Comparison of ENCODE assay signal across 9 cellular contexts in the genomic region with DNA sequence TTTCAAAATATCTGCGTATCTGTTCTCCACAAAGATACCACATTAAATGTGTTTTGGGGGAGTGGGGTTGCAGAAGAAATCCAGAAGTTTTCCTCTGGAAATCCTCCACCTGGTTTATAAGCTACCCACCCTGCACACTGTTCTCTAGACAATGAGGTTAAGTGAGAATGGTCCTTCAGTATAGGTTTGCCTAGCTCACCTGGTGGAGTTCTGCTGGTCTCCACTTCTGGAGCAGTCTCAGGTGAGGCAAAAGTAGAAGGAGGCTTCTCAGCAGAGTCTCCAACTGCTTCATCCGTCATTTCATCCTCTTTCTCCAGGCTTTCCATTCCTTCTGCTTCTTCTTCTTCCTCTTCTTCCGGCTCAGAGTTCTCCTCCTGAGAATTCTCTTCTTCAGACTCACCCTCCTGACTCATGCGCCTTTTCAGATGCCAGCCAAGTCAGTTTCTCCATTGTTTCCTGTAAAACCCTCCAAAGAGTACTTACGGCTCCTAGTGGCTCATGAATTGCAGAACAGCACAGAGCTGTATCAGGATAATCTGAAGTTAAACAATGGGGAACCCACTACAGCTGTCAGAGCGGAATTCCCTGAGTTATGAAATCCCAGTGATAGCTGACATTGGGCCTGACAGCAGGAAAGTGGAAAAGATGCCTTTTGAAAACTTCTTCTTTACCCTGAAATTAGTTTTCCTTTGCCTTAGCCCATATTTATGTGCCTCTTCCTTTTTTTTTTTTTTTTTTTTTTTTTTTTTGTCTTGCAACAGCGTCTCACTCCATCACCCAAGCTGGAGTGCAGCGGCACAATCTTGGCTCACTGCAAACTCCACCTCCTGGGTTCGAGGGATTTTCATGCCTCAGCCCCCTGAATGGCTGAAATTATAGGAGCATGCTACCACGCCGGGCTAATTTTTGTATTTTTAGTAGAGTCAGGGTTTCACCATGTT. TPM values are rescaled to one million over a fixed set of nuclear protein-coding genes. Genes with fewer than 3 reads are reported as not detected.
DNase-seq lines count a peak whose midpoint lies in the region; ATAC-seq and TF ChIP-seq lines count a peak whose summit lies in the region.
"Had no signal": no experiment of that assay in that cellular context is flagged by ENCODE, and none has a peak within 500 bp of the region (broad histone marks: within the 10 kb centered on the region; RNA-seq: fewer than 3 reads in every experiment).

No MANE protein-coding gene starts in this region.

- POLR2A ChIA-PET in PC-3 (lab: Charles Lee; ENCODE audit: unreplicated experiment): interaction anchor here (0.7 kb wide), 2 partner anchors 171 to 234 kb away, joined by 3 to 6 read pairs; no protein-coding TSS in a partner anchor

- intact Hi-C loops in PC-3 (cut with micrococcal nuclease): loop anchor here (1.0 kb wide), 1 partner anchor 325 kb away; no protein-coding TSS in a partner anchor

- H3K4me3 ChIP-seq in PC-3 (ENCODE audit: low read length): peak overlapping the region; percentile 62
- H3K4me3 ChIP-seq: BLaER1 had no signal

- peak; percentile 78 for ATAC-seq in PC-3

- H3K4me2 ChIP-seq in PC-3 (ENCODE audit: low read length): peak overlapping the region; percentile 86
- H3K4me2 ChIP-seq: BLaER1 had no signal

- peak overlapping the region; percentile 77 for H3K27ac ChIP-seq in PC-3 (ENCODE audit: low read length)
- H3K27ac ChIP-seq: BLaER1 had no signal

- H3K36me3 ChIP-seq in PC-3 (ENCODE audit: low read depth, low read length): peaks cover 7% of the 10 kb centered on the region; the same call in 1 of the 2 replicates
- H3K36me3 ChIP-seq: BLaER1 had no signal

- H3K4me1 ChIP-seq in PC-3 (ENCODE audit: insufficient read depth, low read length): peaks cover 33% of the 10 kb centered on the region

- peaks cover 9% of the 10 kb centered on the region for H3F3A ChIP-seq in PC-3 (ENCODE audit: low read length, unreplicated experiment)

- no peaks in the 10 kb centered on the region for H3K9me3 Mint-ChIP-seq in mesothelial cell of epicardium

- peak overlapping the region; percentile 54 for H3K4me3 Mint-ChIP-seq in mesothelial cell of epicardium

- H3K9me3 ChIP-seq in PC-3 (ENCODE audit: low read length): peaks cover 6% of the 10 kb centered on the region; the same call in 1 of the 2 replicates

- TF ChIP-seq CTCF in PC-3 (conservative IDR thresholded peaks at IDR 0.05; ENCODE audit: low read depth, low read length) (peak; percentile 80), mesothelial cell of epicardium (IDR thresholded peaks at IDR 0.05; ENCODE audit: unreplicated experiment) (no peak)

- H3K27ac Mint-ChIP-seq in mesothelial cell of epicardium: peak overlapping the region; percentile 94

- H4K20me1 ChIP-seq in PC-3 (ENCODE audit: low read length): no peaks in the 10 kb centered on the region
- H4K20me1 ChIP-seq: BLaER1 had no signal

- BruUV-seq in PC-3 (replicated peaks; lab: Mats Ljungman, UMichigan): TSS peak; percentile 27

- H2AFZ ChIP-seq in PC-3 (ENCODE audit: low read length): peak overlapping the region; percentile 77

- H3K4me1 Mint-ChIP-seq in mesothelial cell of epicardium: peaks cover 25% of the 10 kb centered on the region

- peak; percentile 14 for DNase-seq in NCI-H748 (lab: John Stamatoyannopoulos, UW; ENCODE audit: unreplicated experiment)
- no peak for DNase-seq in NCI-H748 treated with DMSO at 0.1 percent for 48 hours (lab: John Stamatoyannopoulos, UW)
- peak; percentile 93 for DNase-seq in PC-3
- DNase-seq in dermis blood vessel endothelial cell: peak; percentile 88
- no peak for DNase-seq in mesothelial cell of epicardium (ENCODE audit: low spot score in 2 of 2, unreplicated experiment in 2 of 2)
- no peak for DNase-seq in activated CD4-positive, alpha-beta T cell treated with anti-CD3 and anti-CD28 coated beads, Interleukin-2, amount 50 U/mL, for 48 hours
- DNase-seq in NCI-H1436 treated with DMSO at 0.1 percent for 48 hours (lab: John Stamatoyannopoulos, UW): no peak
- DNase-seq in effector CD8-positive, alpha-beta T cell (lab: John Stamatoyannopoulos, UW): no peak

- H3K36me3 Mint-ChIP-seq in mesothelial cell of epicardium: no peaks in the 10 kb centered on the region

- H3K27me3 ChIP-seq in PC-3 (ENCODE audit: low read length): no peaks in the 10 kb centered on the region
- H3K27me3 ChIP-seq: BLaER1 had no signal

- CTCF ChIA-PET in PC-3 (lab: Charles Lee): interaction anchor here (0.6 to 0.9 kb wide), 4 partner anchors 56 to 618 kb away, joined by 3 read pairs; no protein-coding TSS in a partner anchor

- H3K9me2 ChIP-seq in PC-3 (replicated peaks; ENCODE audit: low read length): no peaks in the 10 kb centered on the region

- peak overlapping the region; percentile 25; the same call in 1 of the 2 replicates for H3K9ac ChIP-seq in PC-3 (ENCODE audit: low read length)
- H3K9ac ChIP-seq: BLaER1 had no signal

- H3K79me2 ChIP-seq in PC-3 (ENCODE audit: low read length): no peaks in the 10 kb centered on the region

- no peaks in the 10 kb centered on the region for H3K27me3 Mint-ChIP-seq in mesothelial cell of epicardium (ENCODE audit: low read depth)

RNA-seq across cellular contexts. Expression of a gene that starts 38.5 kb away (rescaled TPM):
- total RNA-seq in PC-3 (2014; rRNA removed): 76.6 and 80.3 TPM in 2 replicates
- 17.1 and 20.3 TPM in 2 replicates for total RNA-seq in dermis blood vessel endothelial cell
- total RNA-seq in mesothelial cell of epicardium: 55.3 to 55.8 TPM (median 55.5 TPM) in 3 replicates

RNA-seq across cellular contexts. Expression of a gene that starts 40.1 kb away (rescaled TPM):
- total RNA-seq in PC-3 (2014; rRNA removed) (37.6 TPM in 2 replicates), dermis blood vessel endothelial cell (44.9 and 66.9 TPM in 2 replicates), mesothelial cell of epicardium (55.8 to 58.1 TPM (median 56.2 TPM) in 3 replicates)

RNA-seq across cellular contexts. Expression of a gene that starts 40.4 kb away (rescaled TPM):
- 144 and 163 TPM in 2 replicates for total RNA-seq in PC-3 (2014; rRNA removed)
- total RNA-seq in dermis blood vessel endothelial cell: 49.7 and 55.3 TPM in 2 replicates
- 106 to 113 TPM (median 109 TPM) in 3 replicates for total RNA-seq in mesothelial cell of epicardium

Comparison
In these comparisons a context has a peak if more than half of its experiments do, and no peak if none do; other contexts are left out.
1. DNase-seq: peak in NCI-H748 (single experiment), PC-3 (single experiment) and dermis blood vessel endothelial cell (single experiment); none in NCI-H748 treated with DMSO at 0.1 percent for 48 hours (single experiment), mesothelial cell of epicardium (0 of 2), activated CD4-positive, alpha-beta T cell treated with anti-CD3 and anti-CD28 coated beads, Interleukin-2, amount 50 U/mL, for 48 hours (0 of 2), NCI-H1436 treated with DMSO at 0.1 percent for 48 hours (single experiment) and effector CD8-positive, alpha-beta T cell (single experiment).